8 cellular contexts compared by ENCODE assay signal in genomic region chr10:124641282-124642075, GRCh38.
A peak's percentile ranks its signal among the peaks of the same experiment; 100 is the strongest.
DNase-seq lines count a peak whose midpoint lies in the region; ATAC-seq and TF ChIP-seq lines count a peak whose summit lies in the region.

No MANE protein-coding gene starts in this region.

- peak; percentile 56 for ATAC-seq in HG02588 (IDR thresholded peaks at IDR 0.05; ENCODE audit: unreplicated experiment)

- H2BK15ac ChIP-seq in mesenchymal stem cell (ENCODE audit: low read depth, poor library complexity, severe bottlenecking), result no peak overlapping the region

- CTCF ChIA-PET in RWPE1 (lab: Yijun Ruan, JAX) (no interaction called here), mammary epithelial cell (lab: Charles Lee; ENCODE audit: low non-redundant PET) (no interaction called here)

- H3K4me3 ChIP-seq in mammary epithelial cell (replicated peaks in 1 of 3; ENCODE audit: insufficient read depth in 1 of 3, low read depth in 2 of 3, low read length in 3 of 3), result no peak overlapping the region
- peak overlapping the region in 1 of 2 experiments; percentile 26 for H3K4me3 ChIP-seq in mesenchymal stem cell (ENCODE audit: insufficient read depth in 1 of 2, low read depth in 1 of 2, low read length in 2 of 2)

- H3K23ac ChIP-seq in mesenchymal stem cell (ENCODE audit: low read length in 2 of 2), result no peak overlapping the region

- no peak overlapping the region for H3K4me2 ChIP-seq in mammary epithelial cell (ENCODE audit: insufficient read depth, low read depth, low read length)
- H3K4me2 ChIP-seq in mesenchymal stem cell (ENCODE audit: low read length, poor library complexity, severe bottlenecking), result no peak overlapping the region

- BruUV-seq in mammary epithelial cell (replicated peaks; lab: Mats Ljungman, UMichigan), result no TSS peak

- dilution Hi-C loops in mammary epithelial cell (cut with HindIII; ENCODE audit: low sequenced_read_pairs), result no loop called here

- H2BK12ac ChIP-seq in mesenchymal stem cell (ENCODE audit: low read length in 2 of 2), result no peak overlapping the region

- H2AFZ ChIP-seq in mammary epithelial cell (ENCODE audit: low read depth, low read length), result no peak overlapping the region
- H2AFZ ChIP-seq in mesenchymal stem cell (ENCODE audit: low read depth, low read length), result no peak overlapping the region

- H3K18ac ChIP-seq in mesenchymal stem cell (ENCODE audit: low read depth in 1 of 2, low read length in 2 of 2), result peak overlapping the region; percentile 1 to 30

- peak; percentile 28 for DNase-seq in GM04503 (ENCODE audit: low read depth)
- no peak for DNase-seq in RWPE1 (ENCODE audit: low spot score)
- peak; percentile 54 for DNase-seq in mammary epithelial cell
- DNase-seq in mesenchymal stem cell, result peak; percentile 59
- no peak for DNase-seq in COLO829 (ENCODE audit: low spot score)
- no peak for DNase-seq in NCI-H510A treated with DMSO at 0.1 percent for 48 hours (lab: John Stamatoyannopoulos, UW)
- DNase-seq in NK-92 (lab: John Stamatoyannopoulos, UW; ENCODE audit: unreplicated experiment), result no peak

- intact Hi-C loops in mammary epithelial cell (cut with micrococcal nuclease), result no loop called here

- H3K4me1 ChIP-seq in mammary epithelial cell (ENCODE audit: insufficient read depth, low read length) (peaks cover 20% of the 10 kb centered on the region), mesenchymal stem cell (ENCODE audit: control insufficient read depth, insufficient read depth, low read depth, low read length) (peaks cover 12% of the 10 kb centered on the region)

- H3K27ac ChIP-seq in RWPE1, result peak overlapping the region; percentile 80
- no peak overlapping the region for H3K27ac ChIP-seq in mammary epithelial cell (ENCODE audit: insufficient read depth, low read depth, low read length)
- H3K27ac ChIP-seq in mesenchymal stem cell (ENCODE audit: low read length, poor library complexity, severe bottlenecking), result no peak overlapping the region

- H3K36me3 ChIP-seq in mammary epithelial cell (ENCODE audit: insufficient read depth, low read length), result no peaks in the 10 kb centered on the region
- H3K36me3 ChIP-seq in mesenchymal stem cell (ENCODE audit: control insufficient read depth in 1 of 2, insufficient read depth in 2 of 2, low read depth in 1 of 2, low read length in 2 of 2), result peaks cover 3 to 22% of the 10 kb centered on the region in 2 experiments

- POLR2A ChIA-PET in RWPE1 (lab: Yijun Ruan, JAX; ENCODE audit: low non-redundant PET), result no interaction called here

- H3K4ac ChIP-seq in mesenchymal stem cell (ENCODE audit: low read depth in 1 of 2, low read length in 2 of 2), result peak overlapping the region in 1 of 2 experiments; percentile 21

- in situ Hi-C loops in mammary epithelial cell (cut with MboI; ENCODE audit: low sequenced_read_pairs in 2 of 2), result loop anchor here in 1 of 2 donors (25.0 kb wide), 1 partner anchor 96 kb away; the partner anchor contains the start of gene FAM53B

- TF ChIP-seq CTCF in RWPE1 (conservative IDR thresholded peaks at IDR 0.05; ENCODE audit: low read depth) (no peak), mammary epithelial cell (conservative IDR thresholded peaks at IDR 0.05 in 1 of 2, IDR thresholded peaks at IDR 0.05 in 1 of 2; ENCODE audit: extremely low read depth in 1 of 2, insufficient read depth in 1 of 2, low read depth in 1 of 2, low read length in 2 of 2) (no peak)

- H4K91ac ChIP-seq in mesenchymal stem cell (ENCODE audit: low read length), result peak overlapping the region; percentile 0

- no peak overlapping the region for H3K9ac ChIP-seq in mammary epithelial cell (ENCODE audit: insufficient read depth, low read length)
- peak overlapping the region; percentile 23 for H3K9ac ChIP-seq in mesenchymal stem cell (ENCODE audit: low read length)

- WGBS in mammary epithelial cell (ENCODE audit: low coverage, missing lambda C conversion rate), result 68% methylated on average over 6 of the region's 14 CpGs
- WGBS in mesenchymal stem cell, result 79% methylated on average over 14 of the region's 14 CpGs

- H2AK5ac ChIP-seq in mesenchymal stem cell (ENCODE audit: low read length, severe bottlenecking), result no peak overlapping the region

- H4K20me1 ChIP-seq in mammary epithelial cell (ENCODE audit: insufficient read depth, low read length), result no peaks in the 10 kb centered on the region

- peak overlapping the region; percentile 45 for H4K8ac ChIP-seq in mesenchymal stem cell (ENCODE audit: low read length)

- peaks cover 47% of the 10 kb centered on the region for H3K79me2 ChIP-seq in mammary epithelial cell (ENCODE audit: insufficient read depth, low read length)

- peak overlapping the region in 1 of 2 experiments; percentile 19 for H3K14ac ChIP-seq in mesenchymal stem cell (ENCODE audit: low read length in 2 of 2)

- no peak overlapping the region for H2BK120ac ChIP-seq in mesenchymal stem cell (ENCODE audit: low read depth, low read length)

- H3K9me3 ChIP-seq in mammary epithelial cell (replicated peaks; ENCODE audit: insufficient read depth, low read length) (no peaks in the 10 kb centered on the region), mesenchymal stem cell (ENCODE audit: control insufficient read depth, low read length) (no peaks in the 10 kb centered on the region)

- H3K79me1 ChIP-seq in mesenchymal stem cell (replicated peaks; ENCODE audit: low read length, poor library complexity, severe bottlenecking), result peaks cover 64% of the 10 kb centered on the region

- no peaks in the 10 kb centered on the region for H3K27me3 ChIP-seq in mammary epithelial cell (ENCODE audit: insufficient read depth, low read length)
- H3K27me3 ChIP-seq in mesenchymal stem cell (ENCODE audit: control insufficient read depth in 1 of 2, insufficient read depth in 1 of 2, low read length in 2 of 2), result no peaks in the 10 kb centered on the region

- no peak overlapping the region for H2BK5ac ChIP-seq in mesenchymal stem cell (ENCODE audit: low read depth, low read length, poor library complexity, severe bottlenecking)

Comparison
In these comparisons a context has a peak if more than half of its experiments do, and no peak if none do; other contexts are left out.
1. DNase-seq: peak in GM04503 (single experiment), mammary epithelial cell (single experiment) and mesenchymal stem cell (single experiment); none in RWPE1 (single experiment), COLO829 (single experiment), NCI-H510A treated with DMSO at 0.1 percent for 48 hours (single experiment) and NK-92 (single experiment).